13 cellular contexts compared by ENCODE assay signal in genomic region chr5:150609843-150610584, GRCh38. TPM values are rescaled to one million over a fixed set of nuclear protein-coding genes. Genes with fewer than 3 reads are reported as not detected.
A peak's percentile ranks its signal among the peaks of the same experiment; 100 is the strongest.
DNase-seq lines count a peak whose midpoint lies in the region; ATAC-seq and TF ChIP-seq lines count a peak whose summit lies in the region.
"Had no signal": no experiment of that assay in that cellular context is flagged by ENCODE, and none has a peak within 500 bp of the region (broad histone marks: within the 10 kb centered on the region; RNA-seq: fewer than 3 reads in every experiment).

No MANE protein-coding gene starts in this region.

- no peaks in the 10 kb centered on the region for H3K27me3 ChIP-seq in MG63
- no peaks in the 10 kb centered on the region for H3K27me3 ChIP-seq in stomach smooth muscle (ENCODE audit: control insufficient read depth in 1 of 2, insufficient read depth in 2 of 2, low read length in 2 of 2)
- H3K27me3 ChIP-seq in smooth muscle cell (ENCODE audit: low read depth) = no peaks in the 10 kb centered on the region

- DNase-seq in MG63 = peak; percentile 58
- DNase-seq in globus pallidus (ENCODE audit: low spot score) = peak; percentile 50
- peak; percentile 70 for DNase-seq in mucosa of gallbladder (ENCODE audit: low spot score)
- no peak for DNase-seq in smooth muscle cell (lab: John Stamatoyannopoulos, UW; ENCODE audit: unreplicated experiment)
- no peak for DNase-seq in activated effector memory CD4-positive, alpha-beta T cell treated with Interleukin-2 at 50 U/mL for 16 hours
- no peak for DNase-seq in OCI-M1 (lab: John Stamatoyannopoulos, UW)
- DNase-seq: activated CD4-positive, CD25-positive, alpha-beta regulatory T cell treated with anti-CD3 and anti-CD28 coated beads, Interleukin-2, amount 50 U/mL, for 72 hours; activated T-cell treated with anti-CD3 and anti-CD28 coated beads, Interleukin-2, amount 50 U/mL, for 48 hours; NCI-H1417 treated with DMSO at 0.1 percent for 48 hours; NCI-H748 treated with DMSO at 0.1 percent for 48 hours; SK-N-SH had no signal

- no peaks in the 10 kb centered on the region for H3K36me3 ChIP-seq in MG63
- no peaks in the 10 kb centered on the region for H3K36me3 ChIP-seq in stomach smooth muscle (ENCODE audit: control insufficient read depth in 2 of 2, insufficient read depth in 2 of 2, low read length in 2 of 2)
- H3K36me3 ChIP-seq in smooth muscle cell (ENCODE audit: low read depth) = no peaks in the 10 kb centered on the region

- TF ChIP-seq CTCF in smooth muscle cell (IDR thresholded peaks at IDR 0.05; ENCODE audit: borderline replicate concordance, insufficient read depth, poor library complexity, severe bottlenecking) = no peak

- H3F3A ChIP-seq in smooth muscle cell (ENCODE audit: low read depth) = no peaks in the 10 kb centered on the region

- H3K9me3 ChIP-seq in MG63 (no peaks in the 10 kb centered on the region), stomach smooth muscle (ENCODE audit: control insufficient read depth in 2 of 2, low read length in 2 of 2) (no peaks in the 10 kb centered on the region), smooth muscle cell (replicated peaks; ENCODE audit: low read depth) (no peaks in the 10 kb centered on the region)
- H3K9me3 ChIP-seq: SK-N-SH had no signal

- H2AFZ ChIP-seq in smooth muscle cell (ENCODE audit: low read depth) = no peak overlapping the region

- peaks cover 56% of the 10 kb centered on the region for H3K4me1 ChIP-seq in stomach smooth muscle (ENCODE audit: control insufficient read depth, insufficient read depth, low read length)
- H3K4me1 ChIP-seq in smooth muscle cell (ENCODE audit: low read depth) = no peaks in the 10 kb centered on the region

- H3K27ac ChIP-seq in stomach smooth muscle (ENCODE audit: low read length) = peak overlapping the region; percentile 82
- no peak overlapping the region for H3K27ac ChIP-seq in smooth muscle cell (ENCODE audit: low read depth)

- H3K4me2 ChIP-seq in smooth muscle cell = no peak overlapping the region
- H3K4me2 ChIP-seq: SK-N-SH had no signal

- WGBS in smooth muscle cell (ENCODE audit: low lambda C conversion rate) = 79% methylated on average over 7 of the region's 7 CpGs

- H3K9ac ChIP-seq in stomach smooth muscle (ENCODE audit: low read length in 2 of 2) = peak overlapping the region; percentile 31 to 47
- no peak overlapping the region for H3K9ac ChIP-seq in smooth muscle cell (ENCODE audit: low read depth)
- H3K9ac ChIP-seq: SK-N-SH had no signal

- no peaks in the 10 kb centered on the region for H4K20me1 ChIP-seq in smooth muscle cell (ENCODE audit: low read depth)

- no peak for ATAC-seq in HG03039 (IDR thresholded peaks at IDR 0.05; ENCODE audit: unreplicated experiment)

- no peak overlapping the region for H3K4me3 ChIP-seq in MG63
- peak overlapping the region in 1 of 2 donors; percentile 47 for H3K4me3 ChIP-seq in stomach smooth muscle (ENCODE audit: low read length in 2 of 2)
- H3K4me3 ChIP-seq in smooth muscle cell = no peak overlapping the region

- H3K79me2 ChIP-seq in smooth muscle cell (ENCODE audit: low read depth) = peaks cover 7% of the 10 kb centered on the region

RNA-seq across cellular contexts. Expression of gene SYNPO, which starts 30.4 kb away (rescaled TPM):
- 1.2 and 4.6 TPM in 2 replicates for total RNA-seq in MG63 (2014; rRNA removed; shearing (Covaris generic); ENCODE audit: low replicate concordance)
- 123 TPM for total RNA-seq in mucosa of gallbladder
- total RNA-seq in smooth muscle cell = 30.5 and 46.4 TPM in 2 replicates
- polyA plus RNA-seq in smooth muscle cell = 34.2 and 36.9 TPM in 2 replicates

RNA-seq across cellular contexts. Expression of gene MYOZ3, which starts 51.0 kb away (rescaled TPM):
- total RNA-seq in MG63 (2014; rRNA removed; shearing (Covaris generic); ENCODE audit: low replicate concordance) = 0.03 TPM in 1 of 2 replicates, not detected in the other
- total RNA-seq in mucosa of gallbladder (2.2 TPM), smooth muscle cell (6.4 and 8.2 TPM in 2 replicates)
- polyA plus RNA-seq in smooth muscle cell = 7.9 and 12.2 TPM in 2 replicates

Comparison
In these comparisons a context has a peak if more than half of its experiments do, and no peak if none do; other contexts are left out.
1. DNase-seq: peak in MG63 (single experiment), globus pallidus (single experiment) and mucosa of gallbladder (single experiment); none in smooth muscle cell (single experiment), activated effector memory CD4-positive, alpha-beta T cell treated with Interleukin-2 at 50 U/mL for 16 hours (single experiment) and OCI-M1 (single experiment).